In genomic region chr7:35717013-35717412, GRCh38 we compare ENCODE assay signal across 17 cellular contexts. TPM values are rescaled to one million over a fixed set of nuclear protein-coding genes. Genes with fewer than 3 reads are reported as not detected.
DNase-seq lines count a peak whose midpoint lies in the region; ATAC-seq and TF ChIP-seq lines count a peak whose summit lies in the region.
"Had no signal": no experiment of that assay in that cellular context is flagged by ENCODE, and none has a peak within 500 bp of the region (broad histone marks: within the 10 kb centered on the region; RNA-seq: fewer than 3 reads in every experiment).

No MANE protein-coding gene starts in this region.

- peak overlapping the region; percentile 75 for H3K27ac ChIP-seq in cardiac muscle cell
- H3K27ac ChIP-seq in right cardiac atrium (ENCODE audit: low read length), result peak overlapping the region; percentile 63
- H3K27ac ChIP-seq in rectal smooth muscle tissue (ENCODE audit: low read depth, low read length), result peak overlapping the region; percentile 83
- H3K27ac ChIP-seq in uterus, result peak overlapping the region; percentile 39 to 48
- peak overlapping the region in 2 of 4 donors; percentile 42 to 55 for H3K27ac ChIP-seq in upper lobe of left lung
- H3K27ac ChIP-seq: C4-2B, foreskin keratinocyte had no signal

- no peaks in the 10 kb centered on the region for H3K36me3 ChIP-seq in cardiac muscle cell
- H3K36me3 ChIP-seq in rectal smooth muscle tissue (ENCODE audit: control insufficient read depth, insufficient read depth, low read length), result no peaks in the 10 kb centered on the region
- H3K36me3 ChIP-seq in uterus, result no peaks in the 10 kb centered on the region
- H3K36me3 ChIP-seq in upper lobe of left lung, result no peaks in the 10 kb centered on the region

- TF ChIP-seq POLR2A in uterus (IDR thresholded peaks at IDR 0.05) (no peak), upper lobe of left lung (IDR thresholded peaks at IDR 0.05) (no peak)

- peaks cover 4% of the 10 kb centered on the region for H3K4me1 Mint-ChIP-seq in activated naive CD8-positive, alpha-beta T cell treated with anti-CD3 and anti-CD28 coated beads for 36 hours

- TF ChIP-seq CTCF in cardiac muscle cell (IDR thresholded peaks at IDR 0.05; ENCODE audit: low read depth, low read length), result no peak
- no peak for TF ChIP-seq CTCF in uterus (IDR thresholded peaks at IDR 0.05)
- no peak for TF ChIP-seq CTCF in upper lobe of left lung (IDR thresholded peaks at IDR 0.05)

- intact Hi-C loops in left cardiac atrium (cut with DNase I) (loop anchor here (5.0 to 10.0 kb wide), 2 partner anchors 85 to 168 kb away; partner anchors contain the start of gene SEPTIN7 (in 1 of the 2)), right cardiac atrium (cut with DNase I) (loop anchor here in 2 of 4 donors (5.0 to 10.0 kb wide), 2 partner anchors 85 to 88 kb away; partner anchors contain the start of gene SEPTIN7 (in 2 of the 2)), uterus (cut with DNase I; ENCODE audit: low total_unique reads) (no loop called here)

- no peak overlapping the region for H3K9ac ChIP-seq in rectal smooth muscle tissue (ENCODE audit: low read length)

- DNase-seq in cardiac muscle cell (ENCODE audit: low read depth in 1 of 2, low spot score in 1 of 2) (no peak), left cardiac atrium (no peak), right cardiac atrium (no peak), uterus (no peak), upper lobe of left lung (no peak)
- no peak for DNase-seq in activated naive CD8-positive, alpha-beta T cell treated with anti-CD3 and anti-CD28 coated beads for 36 hours
- DNase-seq: DMS79, endodermal cell, foreskin keratinocyte, NCI-H1694, NCI-H510A treated with DMSO at 0.1 percent for 48 hours, SIG-M5 had no signal

- TF ChIP-seq EP300 in upper lobe of left lung (IDR thresholded peaks at IDR 0.05), result no peak

- H3K9me3 Mint-ChIP-seq in activated naive CD8-positive, alpha-beta T cell treated with anti-CD3 and anti-CD28 coated beads for 36 hours, result no peaks in the 10 kb centered on the region
- H3K9me3 Mint-ChIP-seq: activated naive CD4-positive, alpha-beta T cell treated with anti-CD3 and anti-CD28 coated beads, Interleukin-2, amount 50 U/mL, for 24 hours; endodermal cell had no signal

- H3K4me3 Mint-ChIP-seq in activated naive CD8-positive, alpha-beta T cell treated with anti-CD3 and anti-CD28 coated beads for 36 hours, result no peak overlapping the region
- H3K4me3 Mint-ChIP-seq: activated naive CD4-positive, alpha-beta T cell treated with anti-CD3 and anti-CD28 coated beads, Interleukin-2, amount 50 U/mL, for 24 hours; endodermal cell had no signal

- no peaks in the 10 kb centered on the region for H3K27me3 Mint-ChIP-seq in activated naive CD8-positive, alpha-beta T cell treated with anti-CD3 and anti-CD28 coated beads for 36 hours
- H3K27me3 Mint-ChIP-seq: activated naive CD4-positive, alpha-beta T cell treated with anti-CD3 and anti-CD28 coated beads, Interleukin-2, amount 50 U/mL, for 24 hours had no signal

- ATAC-seq in left cardiac atrium (no peak), right cardiac atrium (peak in 1 of 2 donors; percentile 16), upper lobe of left lung (ENCODE audit: low FRiP score in 2 of 2) (no peak), GM19463 (IDR thresholded peaks at IDR 0.05; ENCODE audit: unreplicated experiment) (no peak)
- ATAC-seq: foreskin keratinocyte had no signal

- no peaks in the 10 kb centered on the region for H3K9me3 ChIP-seq in cardiac muscle cell (ENCODE audit: low read depth)
- H3K9me3 ChIP-seq in right cardiac atrium (ENCODE audit: control insufficient read depth, low read length), result no peaks in the 10 kb centered on the region
- no peaks in the 10 kb centered on the region for H3K9me3 ChIP-seq in uterus
- H3K9me3 ChIP-seq in upper lobe of left lung, result no peaks in the 10 kb centered on the region

- H3K4me3 ChIP-seq in cardiac muscle cell (no peak overlapping the region), right cardiac atrium (ENCODE audit: low read length) (peak overlapping the region; percentile 51), rectal smooth muscle tissue (ENCODE audit: low read length) (peak overlapping the region; percentile 44), uterus (peak overlapping the region in 1 of 2 donors; percentile 0), upper lobe of left lung (peak overlapping the region in 2 of 4 donors; percentile 5 to 9)
- H3K4me3 ChIP-seq: lung had no signal

- H3K36me3 Mint-ChIP-seq in activated naive CD8-positive, alpha-beta T cell treated with anti-CD3 and anti-CD28 coated beads for 36 hours, result no peaks in the 10 kb centered on the region
- H3K36me3 Mint-ChIP-seq: activated naive CD4-positive, alpha-beta T cell treated with anti-CD3 and anti-CD28 coated beads, Interleukin-2, amount 50 U/mL, for 24 hours had no signal

- H3K27me3 ChIP-seq in cardiac muscle cell (no peaks in the 10 kb centered on the region), right cardiac atrium (ENCODE audit: control insufficient read depth, insufficient read depth) (no peaks in the 10 kb centered on the region), rectal smooth muscle tissue (ENCODE audit: control insufficient read depth, insufficient read depth, low read length) (no peaks in the 10 kb centered on the region), uterus (no peaks in the 10 kb centered on the region), upper lobe of left lung (no peaks in the 10 kb centered on the region)

- H3K4me1 ChIP-seq in cardiac muscle cell (ENCODE audit: low read depth) (peaks cover 24% of the 10 kb centered on the region), right cardiac atrium (ENCODE audit: control insufficient read depth, insufficient read depth, low read length) (peaks cover 7% of the 10 kb centered on the region), rectal smooth muscle tissue (ENCODE audit: control insufficient read depth, insufficient read depth, low read length) (peaks cover 17% of the 10 kb centered on the region), uterus (no peaks in the 10 kb centered on the region), upper lobe of left lung (peaks cover 0 to 6% (median 3%) of the 10 kb centered on the region in 4 donors)
- H3K4me1 ChIP-seq: foreskin keratinocyte had no signal

- H3K27ac Mint-ChIP-seq in activated naive CD8-positive, alpha-beta T cell treated with anti-CD3 and anti-CD28 coated beads for 36 hours, result no peak overlapping the region
- H3K27ac Mint-ChIP-seq: endodermal cell had no signal

- WGBS in right cardiac atrium, result 28% methylated on average over 1 of the region's 1 CpG
- WGBS in upper lobe of left lung, 2 donors, result 13 to 60% methylated on average over 1 of the region's 1 CpG

RNA-seq across cellular contexts. Expression of gene HERPUD2, which starts 22.1 kb away (rescaled TPM):
- total RNA-seq in cardiac muscle cell (37.2 and 43.9 TPM in 2 replicates), left cardiac atrium (10 to 100 TPM; 15.6 to 17.3 TPM), right cardiac atrium (10 to 100 TPM; 15.6 to 16.8 (median 16.4) TPM), uterus (10 to 100 TPM; 27.7 to 49.6 (median 40.6) TPM), upper lobe of left lung (10 to 100 TPM; 29.6 to 63.9 (median 42.2) TPM)
- polyA plus RNA-seq in cardiac muscle cell (21.7 and 34.0 TPM in 2 replicates), right cardiac atrium (8.4 TPM)
- 10 to 100 TPM; 19.1 to 21.3 TPM for total RNA-seq in activated naive CD8-positive, alpha-beta T cell treated with anti-CD3 and anti-CD28 coated beads for 36 hours
